Comparison of ENCODE assay signal across 1 cellular context in genomic region chr2:73836141-73836943, GRCh38.
TF ChIP-seq lines count a peak whose summit lies in the region.

No MANE protein-coding gene starts in this region.

TF ChIP-seq in WTC11, 78 proteins besides CTCF, POLR2A, EP300 and RAD21 (continued from another document):
- TF ChIP-seq ARID4B (CRISPR knock-in tag; IDR thresholded peaks at IDR 0.05; ENCODE audit: borderline replicate concordance) (no peak), E2F4 (CRISPR knock-in tag; IDR thresholded peaks at IDR 0.05; ENCODE audit: borderline replicate concordance, low read depth) (no peak), FOXP1 (CRISPR knock-in tag; IDR thresholded peaks at IDR 0.05; ENCODE audit: borderline replicate concordance) (no peak)
